In the genomic region with DNA sequence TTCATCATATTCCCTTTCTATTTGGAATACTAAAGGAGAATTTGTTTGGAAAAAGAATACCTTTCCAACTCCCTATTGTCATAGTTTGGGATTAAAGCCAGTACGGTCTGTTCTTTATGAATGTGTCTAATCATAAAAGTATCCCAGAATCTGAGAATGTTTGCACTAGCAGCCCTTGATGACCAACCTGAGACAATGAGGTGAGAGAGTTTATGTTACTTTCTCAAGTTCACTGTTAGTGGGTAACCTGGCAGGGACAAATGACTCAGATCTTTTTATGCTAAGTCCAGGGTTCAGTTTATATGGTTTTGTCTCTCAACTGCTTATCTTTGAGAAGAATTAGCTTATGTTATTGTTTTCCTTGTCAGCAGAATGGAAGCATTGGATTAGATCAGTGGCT, we compare ENCODE assay signal across 17 cellular contexts. TPM values are rescaled to one million over a fixed set of nuclear protein-coding genes. Genes with fewer than 3 reads are reported as not detected.
DNase-seq lines count a peak whose midpoint lies in the region; ATAC-seq, FAIRE-seq and TF ChIP-seq lines count a peak whose summit lies in the region.
"Had no signal": no experiment of that assay in that cellular context is flagged by ENCODE, and none has a peak within 500 bp of the region (broad histone marks: within the 10 kb centered on the region; RNA-seq: fewer than 3 reads in every experiment).

No MANE protein-coding gene starts in this region.

- peaks cover 10 to 42% of the 10 kb centered on the region in 2 experiments for H3K4me1 ChIP-seq in neutrophil (ENCODE audit: control insufficient read depth in 1 of 2, insufficient read depth in 1 of 2, low read depth in 1 of 2, low read length in 1 of 2)
- H3K4me1 ChIP-seq: ascending aorta, upper lobe of right lung had no signal

- H3K27ac Mint-ChIP-seq in activated CD4-positive, alpha-beta T cell treated with anti-CD3 and anti-CD28 coated beads for 36 hours, result no peak overlapping the region
- no peak overlapping the region for H3K27ac Mint-ChIP-seq in HFFc6
- H3K27ac Mint-ChIP-seq: neural progenitor cell had no signal

- H3K27ac ChIP-seq in neutrophil, result peak overlapping the region; percentile 72
- H3K27ac ChIP-seq: ascending aorta, neural progenitor cell, upper lobe of right lung had no signal

- no peak for TF ChIP-seq POLR2A in H54 (IDR thresholded peaks at IDR 0.05; ENCODE audit: low read depth, low read length)
- no peak for TF ChIP-seq POLR2A in lower leg skin (IDR thresholded peaks at IDR 0.05)

- peak; percentile 3 for DNase-seq in GM12865 (ENCODE audit: low read depth)
- DNase-seq in H54 (ENCODE audit: insufficient read length, low spot score), result no peak
- peak; percentile 20 for DNase-seq in astrocyte of the spinal cord (ENCODE audit: low read depth, low spot score)
- no peak for DNase-seq in lower leg skin (ENCODE audit: low spot score in 2 of 2)
- DNase-seq in activated CD4-positive, alpha-beta T cell treated with anti-CD3 and anti-CD28 coated beads for 36 hours, result no peak
- no peak for DNase-seq in HFFc6
- DNase-seq: activated CD8-positive, alpha-beta memory T cell treated with anti-CD3 and anti-CD28 coated beads for 24 hours; activated gamma-delta T cell treated with Interleukin-2 at 50 U/mL for 16 hours; Kasumi-1; NCI-H1694; stimulated activated CD4-positive, alpha-beta T cell treated with anti-CD3 and anti-CD28 coated beads, Interleukin-4, amount 100 ng/mL, for 4 hours; upper lobe of right lung had no signal

- FAIRE-seq in H54 (lab: Jason Lieb, UNC), result peak; percentile 96

- no peaks in the 10 kb centered on the region for H3K27me3 ChIP-seq in neutrophil
- H3K27me3 ChIP-seq: ascending aorta, neural progenitor cell, upper lobe of right lung had no signal

- in situ Hi-C loops in astrocyte of the spinal cord (cut with HindIII; ENCODE audit: low sequenced_read_pairs), result no loop called here

- peaks cover 1% of the 10 kb centered on the region for H3K9me3 Mint-ChIP-seq in activated CD4-positive, alpha-beta T cell treated with anti-CD3 and anti-CD28 coated beads for 36 hours (ENCODE audit: low read depth)
- peaks cover 5% of the 10 kb centered on the region; the same call in 1 of the 2 replicates for H3K9me3 Mint-ChIP-seq in HFFc6
- H3K9me3 Mint-ChIP-seq: neural progenitor cell had no signal

- no peaks in the 10 kb centered on the region for H3K36me3 Mint-ChIP-seq in activated CD4-positive, alpha-beta T cell treated with anti-CD3 and anti-CD28 coated beads for 36 hours (ENCODE audit: low read depth)
- H3K36me3 Mint-ChIP-seq in HFFc6 (ENCODE audit: low read depth), result no peaks in the 10 kb centered on the region
- H3K36me3 Mint-ChIP-seq: neural progenitor cell had no signal

- WGBS in lower leg skin, 2 donors, result 0 to 2% methylated on average over 1 of the region's 1 CpG

- no peak for ATAC-seq in GM19467 (IDR thresholded peaks at IDR 0.05; ENCODE audit: unreplicated experiment)
- no peak for ATAC-seq in activated CD4-positive, alpha-beta T cell treated with anti-CD3 and anti-CD28 coated beads for 36 hours
- ATAC-seq: sciatic nerve, upper lobe of right lung had no signal

- H3K4me3 Mint-ChIP-seq in activated CD4-positive, alpha-beta T cell treated with anti-CD3 and anti-CD28 coated beads for 36 hours, result no peak overlapping the region
- no peak overlapping the region for H3K4me3 Mint-ChIP-seq in HFFc6
- H3K4me3 Mint-ChIP-seq: neural progenitor cell had no signal

- CTCF ChIA-PET in activated CD4-positive, alpha-beta T cell treated with anti-CD3 and anti-CD28 coated beads for 36 hours (lab: Charles Lee), result no interaction called here

- no peak for TF ChIP-seq CTCF in GM12865 (IDR thresholded peaks at IDR 0.05; ENCODE audit: insufficient read depth, low read depth, low read length, missing control alignments)
- TF ChIP-seq CTCF in astrocyte of the spinal cord (IDR thresholded peaks at IDR 0.05; ENCODE audit: low read depth, low read length), result no peak
- TF ChIP-seq CTCF in neutrophil (IDR thresholded peaks at IDR 0.05), result no peak
- no peak for TF ChIP-seq CTCF in lower leg skin (IDR thresholded peaks at IDR 0.05)
- no peak for TF ChIP-seq CTCF in HFFc6 (IDR thresholded peaks at IDR 0.05)

- H3K4me3 ChIP-seq in GM12865 (ENCODE audit: low read depth, low read length) (no peak overlapping the region), astrocyte of the spinal cord (ENCODE audit: low read depth, low read length) (no peak overlapping the region), neutrophil (ENCODE audit: low read depth in 1 of 2, low read length in 1 of 2) (no peak overlapping the region), lower leg skin (ENCODE audit: low read depth, poor library complexity, severe bottlenecking) (no peak overlapping the region)
- H3K4me3 ChIP-seq: ascending aorta, neural progenitor cell, upper lobe of right lung had no signal

- H3K4me1 Mint-ChIP-seq in activated CD4-positive, alpha-beta T cell treated with anti-CD3 and anti-CD28 coated beads for 36 hours, result peaks cover 5% of the 10 kb centered on the region
- H3K4me1 Mint-ChIP-seq in HFFc6 (ENCODE audit: low read depth), result peaks cover 15% of the 10 kb centered on the region; the same call in 1 of the 2 replicates
- H3K4me1 Mint-ChIP-seq: neural progenitor cell had no signal

- no peaks in the 10 kb centered on the region for H3K9me3 ChIP-seq in neutrophil
- H3K9me3 ChIP-seq: ascending aorta, upper lobe of right lung had no signal

- peaks cover 6% of the 10 kb centered on the region for H3K27me3 Mint-ChIP-seq in activated CD4-positive, alpha-beta T cell treated with anti-CD3 and anti-CD28 coated beads for 36 hours
- no peaks in the 10 kb centered on the region for H3K27me3 Mint-ChIP-seq in HFFc6 (ENCODE audit: insufficient read depth)

- intact Hi-C loops in lower leg skin (cut with DNase I; ENCODE audit: low total_unique reads), result no loop called here
- intact Hi-C loops in activated CD4-positive, alpha-beta T cell treated with anti-CD3 and anti-CD28 coated beads for 36 hours (cut with DNase I, micrococcal nuclease), result no loop called here

- POLR2A ChIA-PET in activated CD4-positive, alpha-beta T cell treated with anti-CD3 and anti-CD28 coated beads for 36 hours (lab: Charles Lee), result no interaction called here

- no peaks in the 10 kb centered on the region for H3K36me3 ChIP-seq in neutrophil
- H3K36me3 ChIP-seq: ascending aorta, neural progenitor cell, upper lobe of right lung had no signal

RNA-seq across cellular contexts. Expression of a gene that starts 25.3 kb away (rescaled TPM):
- 10 to 100 TPM in 1 of 4 donors, 1 to 10 TPM in 3; 3.9 to 11.3 (median 5.3) TPM for total RNA-seq in lower leg skin
- total RNA-seq in activated CD4-positive, alpha-beta T cell treated with anti-CD3 and anti-CD28 coated beads for 36 hours, result not detected
- 10 to 100 TPM in 2 of 6 experiments, 1 to 10 TPM in 4; 1.7 to 18.5 (median 2.7) TPM for total RNA-seq in HFFc6 (2021; fragmentation: NEBNext Ultra II Directional; extraction: Animal tissue kit (Norgen Biotek cat#: 25700))

Comparison
In these comparisons a context has a peak if more than half of its experiments do, and no peak if none do; other contexts are left out.
1. DNase-seq: peak in GM12865 (single experiment) and astrocyte of the spinal cord (single experiment); none in H54 (single experiment), lower leg skin (0 of 2), activated CD4-positive, alpha-beta T cell treated with anti-CD3 and anti-CD28 coated beads for 36 hours (single experiment) and HFFc6 (single experiment).